In the genomic region with DNA sequence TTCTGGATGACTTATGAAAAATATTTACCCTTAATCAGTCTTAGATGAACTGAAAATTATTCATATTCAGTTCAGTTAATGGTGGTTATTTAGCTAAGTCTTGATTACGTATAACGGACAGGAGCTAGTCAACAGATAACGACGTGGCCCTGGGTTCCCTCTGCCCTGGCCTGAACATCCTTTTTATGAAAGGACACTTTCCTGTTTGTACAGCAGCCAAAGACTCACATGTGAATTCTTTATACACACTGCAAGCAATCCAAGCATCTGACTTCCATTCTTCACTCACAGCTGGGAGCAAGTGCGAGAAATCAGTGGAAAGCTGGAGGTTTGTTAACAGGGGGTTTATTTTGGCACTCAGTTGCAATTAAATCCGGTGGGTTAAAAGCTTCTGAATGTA, we compare ENCODE assay signal across 33 cellular contexts.
"Had no signal": no experiment of that assay in that cellular context is flagged by ENCODE, and none has a peak within 500 bp of the region (broad histone marks: within the 10 kb centered on the region; RNA-seq: fewer than 3 reads in every experiment).

No MANE protein-coding gene starts in this region.

- FAIRE-seq: astrocyte, bronchial epithelial cell, TTC549 had no signal

- DNase-seq: activated B cell treated with CpG ODN at 0.5 μM for 24 hours; activated CD4-positive, alpha-beta memory T cell treated with anti-CD3 and anti-CD28 coated beads for 36 hours; activated CD4-positive, alpha-beta T cell treated with anti-CD3 and anti-CD28 coated beads for 4 hours; activated CD4-positive, alpha-beta T cell treated with anti-CD3 and anti-CD28 coated beads, Interleukin-2, amount 10 ng/mL, durations not matched to agents 24 days and 14 days; activated CD4-positive, alpha-beta T cell treated with anti-CD3 and anti-CD28 coated beads, Interleukin-2, amount 50 U/mL, for 1 hour; activated CD4-positive, alpha-beta T cell treated with anti-CD3 and anti-CD28 coated beads, Interleukin-2, amount 50 U/mL, for 4 hours; activated CD4-positive, CD25-positive, alpha-beta regulatory T cell treated with anti-CD3 and anti-CD28 coated beads, Interleukin-2, amount 50 U/mL, for 72 hours; activated CD8-positive, alpha-beta memory T cell treated with anti-CD3 and anti-CD28 coated beads, Interleukin-2, amount 50 U/mL, for 4 hours; activated CD8-positive, alpha-beta T cell treated with anti-CD3 and anti-CD28 coated beads for 36 hours; activated effector memory CD4-positive, alpha-beta T cell treated with anti-CD3 and anti-CD28 coated beads, Interleukin-2, amount 50 U/mL, for 16 hours; activated gamma-delta T cell treated with Interleukin-2 at 50 U/mL for 16 hours; activated naive CD4-positive, alpha-beta T cell; activated naive CD4-positive, alpha-beta T cell treated with anti-CD3 and anti-CD28 coated beads for 36 hours; activated naive CD4-positive, alpha-beta T cell treated with anti-CD3 and anti-CD28 coated beads, Interleukin-2, amount 50 U/mL, for 16 hours; activated naive CD8-positive, alpha-beta T cell treated with anti-CD3 and anti-CD28 coated beads for 36 hours; activated T-cell treated with anti-CD3 and anti-CD28 coated beads for 4 hours; activated T-cell treated with anti-CD3 and anti-CD28 coated beads, Interleukin-2, amount 50 U/mL, for 1 hour; activated T-cell treated with anti-CD3 and anti-CD28 coated beads, Interleukin-2, amount 50 U/mL, for 4 hours; activated T-cell treated with anti-CD3 and anti-CD28 coated beads, Interleukin-2, amount 50 U/mL, for 72 hours; adrenal gland; amniotic stem cell; aorta; caudate nucleus; cerebellar nuclear complex; T-helper 1 cell; T-helper 2 cell; T-helper 9 cell had no signal

- ATAC-seq: activated naive CD4-positive, alpha-beta T cell treated with anti-CD3 and anti-CD28 coated beads, Interleukin-2, amount 50 U/mL, for 72 hours; activated T-cell treated with anti-CD3 and anti-CD28 coated beads, Interleukin-2, amount 50 U/mL, for 4 hours; activated T-cell treated with anti-CD3 and anti-CD28 coated beads, Interleukin-2, amount 50 U/mL, for 72 hours; activated T-helper 17 cell treated with anti-CD3 and anti-CD28 coated beads, Interleukin-2, amount 50 U/mL, for 72 hours had no signal

- H3K4me3 ChIP-seq: adrenal gland, cardiac muscle cell had no signal
